In the genomic region with DNA sequence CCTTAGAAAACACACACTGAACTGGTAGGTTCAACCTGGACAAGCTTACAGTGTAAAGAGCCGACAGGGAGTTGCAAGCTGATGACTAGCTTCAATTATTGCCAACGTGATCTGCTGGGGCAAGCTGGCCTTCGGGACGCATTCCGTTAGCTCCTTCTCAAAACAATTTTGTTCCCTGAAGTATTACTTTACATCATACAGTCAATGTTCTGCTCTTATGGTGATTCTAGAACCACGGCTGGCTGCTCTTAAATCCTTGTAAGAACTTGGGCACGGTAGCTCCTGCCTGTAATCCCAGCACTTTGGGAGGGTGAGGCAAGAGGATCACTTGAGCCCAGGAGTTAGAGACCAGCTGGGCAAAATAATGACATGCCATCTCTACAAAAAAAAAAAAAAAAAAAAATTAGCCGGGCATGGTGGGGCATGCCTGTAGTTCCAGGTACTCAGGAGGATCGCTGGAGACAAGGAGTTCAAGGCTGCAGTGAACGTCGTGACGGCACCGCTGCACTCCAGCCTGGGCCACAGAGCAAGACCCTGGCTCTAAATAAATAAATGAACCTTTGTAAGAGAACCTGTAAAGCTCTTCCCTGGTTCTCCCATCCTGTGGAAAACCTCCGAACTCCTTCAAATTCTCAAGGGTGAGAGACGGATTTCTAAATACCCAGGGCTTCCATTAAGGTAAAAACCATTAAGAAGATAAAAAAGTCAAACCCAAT, we compare ENCODE assay signal across 11 cellular contexts. TPM values are rescaled to one million over a fixed set of nuclear protein-coding genes. Genes with fewer than 3 reads are reported as not detected.
DNase-seq lines count a peak whose midpoint lies in the region; ATAC-seq and TF ChIP-seq lines count a peak whose summit lies in the region.
"Had no signal": no experiment of that assay in that cellular context is flagged by ENCODE, and none has a peak within 500 bp of the region (broad histone marks: within the 10 kb centered on the region; RNA-seq: fewer than 3 reads in every experiment).

No MANE protein-coding gene starts in this region.

- ATAC-seq in activated CD8-positive, alpha-beta T cell treated with anti-CD3 and anti-CD28 coated beads, Interleukin-2, amount 10 ng/mL, durations not matched to agents 7 days and 5 days, result no peak
- ATAC-seq in stimulated activated naive CD8-positive, alpha-beta T cell treated with anti-CD3 and anti-CD28 coated beads, Interleukin-15, amount 100 ng/mL, for 72 hours, result no peak
- ATAC-seq in upper lobe of left lung (ENCODE audit: low FRiP score in 2 of 2) (no peak), GM18520 (IDR thresholded peaks at IDR 0.05; ENCODE audit: unreplicated experiment) (no peak)
- ATAC-seq: sciatic nerve had no signal

- peaks cover 52% of the 10 kb centered on the region for H3K4me1 Mint-ChIP-seq in activated T-cell treated with anti-CD3 and anti-CD28 coated beads, Interleukin-2, amount 50 U/mL, for 24 hours (ENCODE audit: low read depth)
- H3K4me1 Mint-ChIP-seq in activated CD8-positive, alpha-beta T cell treated with anti-CD3 and anti-CD28 coated beads, Interleukin-2, amount 10 ng/mL, durations not matched to agents 7 days and 5 days (ENCODE audit: low read depth), result peaks cover 36% of the 10 kb centered on the region
- H3K4me1 Mint-ChIP-seq in stimulated activated naive CD8-positive, alpha-beta T cell treated with anti-CD3 and anti-CD28 coated beads, Interleukin-15, amount 100 ng/mL, for 72 hours, result peaks cover 48% of the 10 kb centered on the region

- peak overlapping the region; percentile 88 for H3K27ac Mint-ChIP-seq in activated T-cell treated with anti-CD3 and anti-CD28 coated beads, Interleukin-2, amount 50 U/mL, for 24 hours
- peak overlapping the region; percentile 71 for H3K27ac Mint-ChIP-seq in activated CD8-positive, alpha-beta T cell treated with anti-CD3 and anti-CD28 coated beads, Interleukin-2, amount 10 ng/mL, durations not matched to agents 7 days and 5 days
- no peak overlapping the region for H3K27ac Mint-ChIP-seq in stimulated activated naive CD8-positive, alpha-beta T cell treated with anti-CD3 and anti-CD28 coated beads, Interleukin-15, amount 100 ng/mL, for 72 hours

- H3K36me3 ChIP-seq in hepatocyte (replicated peaks; ENCODE audit: insufficient read depth, low read depth) (no peaks in the 10 kb centered on the region), upper lobe of left lung (peaks cover 0 to 3% (median 0%) of the 10 kb centered on the region in 4 donors)

- no peaks in the 10 kb centered on the region for H3K9me2 ChIP-seq in hepatocyte (replicated peaks; ENCODE audit: insufficient read depth)

- TF ChIP-seq CTCF in hepatocyte (IDR thresholded peaks at IDR 0.05; ENCODE audit: poor library complexity), result no peak
- no peak for TF ChIP-seq CTCF in upper lobe of left lung (IDR thresholded peaks at IDR 0.05)

- peaks cover 24% of the 10 kb centered on the region for H4K20me1 ChIP-seq in hepatocyte (ENCODE audit: insufficient read depth, poor library complexity, severe bottlenecking)

- H3K36me3 Mint-ChIP-seq in activated T-cell treated with anti-CD3 and anti-CD28 coated beads, Interleukin-2, amount 50 U/mL, for 24 hours (ENCODE audit: low read depth), result peaks cover 49% of the 10 kb centered on the region
- peaks cover 46% of the 10 kb centered on the region for H3K36me3 Mint-ChIP-seq in activated CD8-positive, alpha-beta T cell treated with anti-CD3 and anti-CD28 coated beads, Interleukin-2, amount 10 ng/mL, durations not matched to agents 7 days and 5 days (ENCODE audit: low read depth)

- H2AFZ ChIP-seq in hepatocyte, result no peak overlapping the region

- peaks cover 8% of the 10 kb centered on the region for H3K4me1 ChIP-seq in hepatocyte (ENCODE audit: insufficient read depth)
- peaks cover 8 to 16% (median 12%) of the 10 kb centered on the region in 4 donors for H3K4me1 ChIP-seq in upper lobe of left lung

- peak overlapping the region; percentile 97 for H3K4me2 ChIP-seq in hepatocyte

- peaks cover 61% of the 10 kb centered on the region for H3K79me2 ChIP-seq in hepatocyte

- H3K27ac ChIP-seq in hepatocyte, result no peak overlapping the region
- H3K27ac ChIP-seq in upper lobe of left lung, result no peak overlapping the region

- H3K27me3 Mint-ChIP-seq in activated T-cell treated with anti-CD3 and anti-CD28 coated beads, Interleukin-2, amount 50 U/mL, for 24 hours, result no peaks in the 10 kb centered on the region
- no peaks in the 10 kb centered on the region for H3K27me3 Mint-ChIP-seq in activated CD8-positive, alpha-beta T cell treated with anti-CD3 and anti-CD28 coated beads, Interleukin-2, amount 10 ng/mL, durations not matched to agents 7 days and 5 days (ENCODE audit: low read depth)
- H3K27me3 Mint-ChIP-seq in stimulated activated naive CD8-positive, alpha-beta T cell treated with anti-CD3 and anti-CD28 coated beads, Interleukin-15, amount 100 ng/mL, for 72 hours, result no peaks in the 10 kb centered on the region

- DNase-seq in activated T-cell treated with anti-CD3 and anti-CD28 coated beads, Interleukin-2, amount 50 U/mL, for 24 hours, result no peak
- no peak for DNase-seq in activated T-cell treated with anti-CD3 and anti-CD28 coated beads, Interleukin-2, amount 50 U/mL, for 48 hours
- no peak for DNase-seq in activated CD8-positive, alpha-beta T cell treated with anti-CD3 and anti-CD28 coated beads, Interleukin-2, amount 10 ng/mL, durations not matched to agents 7 days and 5 days
- DNase-seq in hepatocyte (ENCODE audit: low spot score) (no peak), activated gamma-delta T cell treated with Interleukin-2 at 50 U/mL for 16 hours (no peak), upper lobe of left lung (no peak)
- DNase-seq in stimulated activated naive CD8-positive, alpha-beta T cell treated with anti-CD3 and anti-CD28 coated beads, Interleukin-15, amount 100 ng/mL, for 72 hours, result no peak
- DNase-seq: NCI-H524 had no signal

- H3K9me3 ChIP-seq in hepatocyte (ENCODE audit: low read depth) (no peaks in the 10 kb centered on the region), upper lobe of left lung (peaks cover 0 to 14% (median 4%) of the 10 kb centered on the region in 4 donors)

- H3K4me3 ChIP-seq in hepatocyte, result no peak overlapping the region
- no peak overlapping the region for H3K4me3 ChIP-seq in upper lobe of left lung
- H3K4me3 ChIP-seq: K562 had no signal

- no peak for TF ChIP-seq EP300 in upper lobe of left lung (IDR thresholded peaks at IDR 0.05)

- H3K27me3 ChIP-seq in hepatocyte, result no peaks in the 10 kb centered on the region
- no peaks in the 10 kb centered on the region for H3K27me3 ChIP-seq in upper lobe of left lung

- TF ChIP-seq POLR2A in upper lobe of left lung (IDR thresholded peaks at IDR 0.05), result no peak

- peak overlapping the region; percentile 77 for H3K4me3 Mint-ChIP-seq in activated T-cell treated with anti-CD3 and anti-CD28 coated beads, Interleukin-2, amount 50 U/mL, for 24 hours
- peak overlapping the region; percentile 80 for H3K4me3 Mint-ChIP-seq in activated CD8-positive, alpha-beta T cell treated with anti-CD3 and anti-CD28 coated beads, Interleukin-2, amount 10 ng/mL, durations not matched to agents 7 days and 5 days
- peak overlapping the region; percentile 83 to 89 for H3K4me3 Mint-ChIP-seq in stimulated activated naive CD8-positive, alpha-beta T cell treated with anti-CD3 and anti-CD28 coated beads, Interleukin-15, amount 100 ng/mL, for 72 hours

- H3K9me3 Mint-ChIP-seq in activated T-cell treated with anti-CD3 and anti-CD28 coated beads, Interleukin-2, amount 50 U/mL, for 24 hours, result peaks cover 8% of the 10 kb centered on the region
- peaks cover 7% of the 10 kb centered on the region for H3K9me3 Mint-ChIP-seq in activated CD8-positive, alpha-beta T cell treated with anti-CD3 and anti-CD28 coated beads, Interleukin-2, amount 10 ng/mL, durations not matched to agents 7 days and 5 days (ENCODE audit: insufficient read depth)
- H3K9me3 Mint-ChIP-seq in stimulated activated naive CD8-positive, alpha-beta T cell treated with anti-CD3 and anti-CD28 coated beads, Interleukin-15, amount 100 ng/mL, for 72 hours, result peaks cover 7 to 10% of the 10 kb centered on the region in 2 donors

- POLR2A ChIA-PET in activated CD8-positive, alpha-beta T cell treated with anti-CD3 and anti-CD28 coated beads, Interleukin-2, amount 10 ng/mL, durations not matched to agents 7 days and 5 days (lab: Charles Lee), result interaction anchor here (0.9 to 1.1 kb wide), 3 partner anchors 22 to 71 kb away, joined by 3 to 6 read pairs (median 3); no protein-coding TSS in a partner anchor

- WGBS in hepatocyte (ENCODE audit: low lambda C conversion rate, missing lambda C conversion rate), result 91% methylated on average over 15 of the region's 15 CpGs
- WGBS in upper lobe of left lung, 2 donors, result 90 to 91% methylated on average over 15 of the region's 15 CpGs

- CTCF ChIA-PET in activated CD8-positive, alpha-beta T cell treated with anti-CD3 and anti-CD28 coated beads, Interleukin-2, amount 10 ng/mL, durations not matched to agents 7 days and 5 days (lab: Charles Lee), result interaction anchor here (0.8 to 4.9 kb wide), 8 partner anchors 13 to 121 kb away, joined by 3 to 50 read pairs (median 5); no protein-coding TSS in a partner anchor

RNA-seq across cellular contexts. Expression of gene CDIP1, which starts 2.0 kb away (rescaled TPM):
- total RNA-seq in activated CD8-positive, alpha-beta T cell treated with anti-CD3 and anti-CD28 coated beads, Interleukin-2, amount 10 ng/mL, durations not matched to agents 7 days and 5 days, result 10 to 100 TPM; 44.0 to 48.7 TPM
- total RNA-seq in hepatocyte, result 19.7 and 22.0 TPM in 2 replicates
- polyA plus RNA-seq in hepatocyte, result 29.3 and 33.3 TPM in 2 replicates
- 10 to 100 TPM in 5 of 6 donors, 1 to 10 TPM in 1; 7.3 to 27.0 (median 21.9) TPM for total RNA-seq in upper lobe of left lung
- polyA plus RNA-seq: K562 had no signal

RNA-seq across cellular contexts. Expression of gene C16orf96, which starts 19.6 kb away (rescaled TPM):
- under 1 TPM; 0.13 TPM for total RNA-seq in activated CD8-positive, alpha-beta T cell treated with anti-CD3 and anti-CD28 coated beads, Interleukin-2, amount 10 ng/mL, durations not matched to agents 7 days and 5 days
- total RNA-seq in hepatocyte (0.12 and 0.20 TPM in 2 replicates), upper lobe of left lung (1 to 10 TPM in 1 of 6 donors, under 1 TPM in 4, not detected in 1; 0.24 to 1.0 (median 0.46) TPM)
- 0.15 TPM in 1 of 2 replicates, not detected in the other for polyA plus RNA-seq in hepatocyte
- total RNA-seq: K562 had no signal
- polyA plus RNA-seq: K562 had no signal

Comparison
In these comparisons a context has a peak if more than half of its experiments do, and no peak if none do; other contexts are left out.
1. H3K27ac Mint-ChIP-seq: peak in activated T-cell treated with anti-CD3 and anti-CD28 coated beads, Interleukin-2, amount 50 U/mL, for 24 hours (single experiment) and activated CD8-positive, alpha-beta T cell treated with anti-CD3 and anti-CD28 coated beads, Interleukin-2, amount 10 ng/mL, durations not matched to agents 7 days and 5 days (single experiment); none in stimulated activated naive CD8-positive, alpha-beta T cell treated with anti-CD3 and anti-CD28 coated beads, Interleukin-15, amount 100 ng/mL, for 72 hours (0 of 2).
2. Peak in every context shown above with its lines, with median percentiles within 50 percentile points of each other: H3K4me3 Mint-ChIP-seq.